21 cellular contexts compared by ENCODE assay signal in genomic region chr6:34063641-34064040, GRCh38.
"Had no signal": no experiment of that assay in that cellular context is flagged by ENCODE, and none has a peak within 500 bp of the region (broad histone marks: within the 10 kb centered on the region; RNA-seq: fewer than 3 reads in every experiment).

No MANE protein-coding gene starts in this region.

- H3K4me1 ChIP-seq: body of pancreas, left lung, right lobe of liver, spleen, transverse colon had no signal

- H3K27ac ChIP-seq: body of pancreas, heart right ventricle, left lung, psoas muscle, right lobe of liver, spleen, transverse colon had no signal

- H3K9me3 Mint-ChIP-seq: activated CD4-positive, alpha-beta T cell treated with anti-CD3 and anti-CD28 coated beads, Interleukin-2, amount 10 ng/mL, durations not matched to agents 24 days and 14 days; activated T-helper 1 cell treated with anti-CD3 and anti-CD28 coated beads, Interleukin-12 subunit alpha, Interleukin-12 subunit beta, Interleukin-2, Interleukin-4 antibody, amounts not matched to agents 30 ng/mL and 10 ng/mL and 1 ng/mL, durations not matched to agents 14 hours and 24 hours and 36 hours; central memory CD8-positive, alpha-beta T cell; memory B cell; natural killer cell; stimulated activated memory B cell treated with anti-CD40 and anti-IgM and Interleukin-4, amounts not matched to agents 10 μg/mL and 1 μg/mL and 100 μg/mL, for 72 hours; WTC11 had no signal

- H3K9me3 ChIP-seq: body of pancreas, heart right ventricle, left lung, psoas muscle, right lobe of liver, spleen, transverse colon had no signal

- H3K4me3 Mint-ChIP-seq: activated CD4-positive, alpha-beta T cell treated with anti-CD3 and anti-CD28 coated beads, Interleukin-2, amount 10 ng/mL, durations not matched to agents 24 days and 14 days; activated T-helper 1 cell treated with anti-CD3 and anti-CD28 coated beads, Interleukin-12 subunit alpha, Interleukin-12 subunit beta, Interleukin-2, Interleukin-4 antibody, amounts not matched to agents 30 ng/mL and 10 ng/mL and 1 ng/mL, durations not matched to agents 14 hours and 24 hours and 36 hours; central memory CD8-positive, alpha-beta T cell; memory B cell; natural killer cell; stimulated activated memory B cell treated with anti-CD40 and anti-IgM and Interleukin-4, amounts not matched to agents 10 μg/mL and 1 μg/mL and 100 μg/mL, for 72 hours; WTC11 had no signal

- H3K4me3 ChIP-seq: body of pancreas, heart right ventricle, left lung, psoas muscle, right lobe of liver, spleen, transverse colon had no signal

- H3K27ac Mint-ChIP-seq: activated CD4-positive, alpha-beta T cell treated with anti-CD3 and anti-CD28 coated beads, Interleukin-2, amount 10 ng/mL, durations not matched to agents 24 days and 14 days; activated T-helper 1 cell treated with anti-CD3 and anti-CD28 coated beads, Interleukin-12 subunit alpha, Interleukin-12 subunit beta, Interleukin-2, Interleukin-4 antibody, amounts not matched to agents 30 ng/mL and 10 ng/mL and 1 ng/mL, durations not matched to agents 14 hours and 24 hours and 36 hours; memory B cell; natural killer cell; stimulated activated memory B cell treated with anti-CD40 and anti-IgM and Interleukin-4, amounts not matched to agents 10 μg/mL and 1 μg/mL and 100 μg/mL, for 72 hours; WTC11 had no signal

- DNase-seq: activated CD4-positive, alpha-beta T cell treated with anti-CD3 and anti-CD28 coated beads, Interleukin-2, amount 10 ng/mL, durations not matched to agents 24 days and 14 days; activated naive CD4-positive, alpha-beta T cell; amniotic stem cell; body of pancreas; dermis blood vessel endothelial cell; foreskin fibroblast; heart right ventricle; islet precursor cell; natural killer cell; occipital lobe; psoas muscle; right lobe of liver; spleen; stimulated activated CD4-positive, alpha-beta T cell treated with anti-CD3 and anti-CD28 coated beads, Interleukin-1b, Interleukin-23, amount 100 ng/mL, for 48 hours; transverse colon had no signal

- H3K27me3 ChIP-seq: right lobe of liver had no signal

- H3K36me3 Mint-ChIP-seq: memory B cell; natural killer cell; stimulated activated memory B cell treated with anti-CD40 and anti-IgM and Interleukin-4, amounts not matched to agents 10 μg/mL and 1 μg/mL and 100 μg/mL, for 72 hours; WTC11 had no signal

- H3K27me3 Mint-ChIP-seq: activated CD4-positive, alpha-beta T cell treated with anti-CD3 and anti-CD28 coated beads, Interleukin-2, amount 10 ng/mL, durations not matched to agents 24 days and 14 days had no signal

- H3K36me3 ChIP-seq: heart right ventricle, left lung, right lobe of liver, spleen, transverse colon had no signal

- H3K4me1 Mint-ChIP-seq: activated CD4-positive, alpha-beta T cell treated with anti-CD3 and anti-CD28 coated beads, Interleukin-2, amount 10 ng/mL, durations not matched to agents 24 days and 14 days; central memory CD8-positive, alpha-beta T cell; memory B cell; natural killer cell; stimulated activated memory B cell treated with anti-CD40 and anti-IgM and Interleukin-4, amounts not matched to agents 10 μg/mL and 1 μg/mL and 100 μg/mL, for 72 hours had no signal

- ATAC-seq: body of pancreas; heart right ventricle; left lung; natural killer cell; psoas muscle; right lobe of liver; stimulated activated memory B cell treated with anti-CD40 and anti-IgM and Interleukin-4, amounts not matched to agents 10 μg/mL and 1 μg/mL and 100 μg/mL, for 72 hours had no signal
